In the genomic region with DNA sequence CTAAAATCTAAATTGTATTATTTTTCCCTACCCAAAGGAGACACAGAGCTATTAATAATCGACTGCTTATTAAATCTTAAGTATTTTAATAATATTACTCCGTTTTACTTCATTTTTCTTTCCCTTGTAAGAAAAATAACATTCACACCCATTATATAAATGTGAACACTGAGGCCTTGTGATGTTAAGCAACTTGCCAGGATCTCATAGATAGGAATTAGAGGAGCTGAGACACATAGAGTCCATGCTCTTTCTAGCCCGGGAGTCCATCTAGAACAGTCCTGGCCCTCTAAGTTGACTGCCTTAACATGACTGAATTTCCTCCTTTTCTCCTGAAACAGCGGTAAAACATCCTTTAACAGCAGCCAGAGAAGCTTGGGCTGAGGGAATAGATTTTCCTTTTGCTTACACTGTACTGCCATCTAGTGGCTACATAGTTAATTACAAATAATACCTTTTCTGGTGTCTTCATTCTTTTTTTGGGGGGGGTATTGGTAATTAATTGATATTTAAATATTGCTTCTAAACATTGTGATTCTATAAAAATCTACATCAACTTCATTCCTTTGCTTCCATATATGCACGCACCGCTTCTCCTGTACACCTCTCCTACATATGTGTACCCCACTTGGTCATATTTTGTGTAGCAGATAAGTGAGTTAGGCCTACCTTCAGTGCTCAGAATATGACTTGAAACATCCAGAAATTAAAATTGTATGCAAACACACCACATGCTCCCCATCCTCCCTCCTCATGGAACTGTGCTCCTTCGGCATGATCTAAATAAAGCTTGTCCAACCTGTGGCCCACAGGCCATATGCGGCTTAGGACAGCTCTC, we compare ENCODE assay signal across 8 cellular contexts.
DNase-seq lines count a peak whose midpoint lies in the region; ATAC-seq, FAIRE-seq and TF ChIP-seq lines count a peak whose summit lies in the region.

No MANE protein-coding gene starts in this region.

- no peak for FAIRE-seq in astrocyte (lab: Jason Lieb, UNC)

- H3K36me3 Mint-ChIP-seq in astrocyte (ENCODE audit: low read depth, unreplicated experiment): no peaks in the 10 kb centered on the region

- H2AFZ ChIP-seq in astrocyte (ENCODE audit: low read depth, low read length): no peak overlapping the region

- no peaks in the 10 kb centered on the region for H3K79me2 ChIP-seq in astrocyte (ENCODE audit: insufficient read depth, low read length)

- H3K27ac Mint-ChIP-seq in astrocyte (ENCODE audit: unreplicated experiment): no peak overlapping the region

- no peaks in the 10 kb centered on the region for H3K9me3 Mint-ChIP-seq in astrocyte (ENCODE audit: unreplicated experiment)

- peak; percentile 40 for DNase-seq in GM10266 (ENCODE audit: extremely low spot score)
- DNase-seq in NCI-H2107 treated with DMSO at 0.1 percent for 48 hours (lab: John Stamatoyannopoulos, UW; ENCODE audit: unreplicated experiment): peak; percentile 29
- DNase-seq in astrocyte (ENCODE audit: low read depth): peak; percentile 24
- DNase-seq in inferior parietal cortex (ENCODE audit: extremely low spot score): peak; percentile 73
- DNase-seq in tibial artery: no peak

- H3K4me1 Mint-ChIP-seq in astrocyte (ENCODE audit: low read depth, unreplicated experiment): no peaks in the 10 kb centered on the region

- no peak overlapping the region for H3K4me2 ChIP-seq in astrocyte (ENCODE audit: low read length)

- ATAC-seq in HG02798 (IDR thresholded peaks at IDR 0.05; ENCODE audit: poor library complexity, unreplicated experiment): peak; percentile 66
- no peak for ATAC-seq in HG03025 (IDR thresholded peaks at IDR 0.05; ENCODE audit: low FRiP score, unreplicated experiment)

- H3K9ac ChIP-seq in astrocyte (ENCODE audit: low read length): no peak overlapping the region

- H3K27me3 ChIP-seq in astrocyte (ENCODE audit: insufficient read depth, low read length): no peaks in the 10 kb centered on the region
- H3K27me3 ChIP-seq in tibial artery: no peaks in the 10 kb centered on the region

- no peaks in the 10 kb centered on the region for H3K9me3 ChIP-seq in astrocyte (ENCODE audit: insufficient read depth, low read depth, low read length)
- H3K9me3 ChIP-seq in tibial artery: no peaks in the 10 kb centered on the region

- H3K27ac ChIP-seq in 22Rv1 (no peak overlapping the region), astrocyte (ENCODE audit: low read depth, low read length) (no peak overlapping the region), tibial artery (no peak overlapping the region)

- H3K4me1 ChIP-seq in astrocyte (ENCODE audit: insufficient read depth, low read length) (no peaks in the 10 kb centered on the region), tibial artery (no peaks in the 10 kb centered on the region)

- H3K4me3 ChIP-seq in astrocyte (ENCODE audit: insufficient read depth, low read depth, low read length) (no peak overlapping the region), tibial artery (no peak overlapping the region)

- TF ChIP-seq CTCF in 22Rv1 (IDR thresholded peaks at IDR 0.05) (peak; percentile 49), GM10266 (IDR thresholded peaks at IDR 0.05; ENCODE audit: control insufficient read depth, insufficient read depth, low read depth, missing control alignments) (peak; percentile 59), astrocyte (IDR thresholded peaks at IDR 0.05; ENCODE audit: insufficient read depth, low read depth, low read length) (peak; percentile 70), tibial artery (IDR thresholded peaks at IDR 0.05) (peak; percentile 60 to 67)

- H3K27me3 Mint-ChIP-seq in astrocyte (ENCODE audit: low read depth, unreplicated experiment): peaks cover 1% of the 10 kb centered on the region

- intact Hi-C loops in tibial artery (cut with DNase I; ENCODE audit: low total_unique reads): loop anchor here (5.0 to 10.0 kb wide), 2 partner anchors 904 to 1416 kb away; no protein-coding TSS in a partner anchor

- H4K20me1 ChIP-seq in astrocyte (ENCODE audit: insufficient read depth, low read length): no peaks in the 10 kb centered on the region

- no peak overlapping the region for H3K4me3 Mint-ChIP-seq in astrocyte (ENCODE audit: unreplicated experiment)

- H3K36me3 ChIP-seq in astrocyte (ENCODE audit: insufficient read depth, low read length): no peaks in the 10 kb centered on the region
- H3K36me3 ChIP-seq in tibial artery: no peaks in the 10 kb centered on the region

Comparison
In these comparisons a context has a peak if more than half of its experiments do, and no peak if none do; other contexts are left out.
1. DNase-seq: peak in GM10266 (single experiment), NCI-H2107 treated with DMSO at 0.1 percent for 48 hours (single experiment), astrocyte (single experiment) and inferior parietal cortex (single experiment); none in tibial artery (0 of 2).
2. Peak in every context shown above with its lines, with median percentiles within 50 percentile points of each other: CTCF ChIP-seq.